Comparison of ENCODE assay signal across 40 cellular contexts in genomic region chr20:1507276-1507675, GRCh38. TPM values are rescaled to one million over a fixed set of nuclear protein-coding genes. Genes with fewer than 3 reads are reported as not detected.
"Had no signal": no experiment of that assay in that cellular context is flagged by ENCODE, and none has a peak within 500 bp of the region (broad histone marks: within the 10 kb centered on the region; RNA-seq: fewer than 3 reads in every experiment).

No MANE protein-coding gene starts in this region.

- H3K4me1 ChIP-seq: adrenal gland, body of pancreas, breast epithelium had no signal

- H3K4me3 ChIP-seq: adrenal gland, body of pancreas, breast epithelium, PC-9 had no signal

- H3K4me3 Mint-ChIP-seq: activated CD8-positive, alpha-beta T cell treated with anti-CD3 and anti-CD28 coated beads, Interleukin-2, amount 10 ng/mL, durations not matched to agents 7 days and 5 days; activated naive CD4-positive, alpha-beta T cell treated with anti-CD3 and anti-CD28 coated beads for 36 hours; activated T-cell treated with anti-CD3 and anti-CD28 coated beads, Interleukin-2, amount 50 U/mL, for 4 hours; activated T-helper 1 cell treated with anti-CD3 and anti-CD28 coated beads, Interleukin-12 subunit alpha, Interleukin-12 subunit beta, Interleukin-2, Interleukin-4 antibody, amounts not matched to agents 30 ng/mL and 10 ng/mL and 1 ng/mL, durations not matched to agents 14 hours and 24 hours and 36 hours had no signal

- FAIRE-seq: astrocyte, RCC 7860 had no signal

- H3K9me3 Mint-ChIP-seq: activated naive CD4-positive, alpha-beta T cell treated with anti-CD3 and anti-CD28 coated beads for 36 hours; activated naive CD4-positive, alpha-beta T cell treated with anti-CD3 and anti-CD28 coated beads, Interleukin-2, amount 50 U/mL, for 72 hours; activated T-cell treated with anti-CD3 and anti-CD28 coated beads, Interleukin-2, amount 50 U/mL, for 4 hours had no signal

- H2AFZ ChIP-seq: PC-9 had no signal

- H3K36me3 ChIP-seq: adrenal gland, breast epithelium had no signal

- H3K4me2 ChIP-seq: PC-9 had no signal

- DNase-seq: activated CD4-positive, alpha-beta T cell treated with anti-CD3 and anti-CD28 coated beads for 1 hour; activated CD4-positive, alpha-beta T cell treated with anti-CD3 and anti-CD28 coated beads for 48 hours; activated CD4-positive, alpha-beta T cell treated with anti-CD3 and anti-CD28 coated beads, Interleukin-2, amount 50 U/mL, for 48 hours; activated CD4-positive, CD25-positive, alpha-beta regulatory T cell; activated CD8-positive, alpha-beta memory T cell treated with anti-CD3 and anti-CD28 coated beads, Interleukin-2, amount 50 U/mL, for 4 hours; activated CD8-positive, alpha-beta T cell treated with anti-CD3 and anti-CD28 coated beads, Interleukin-2, amount 10 ng/mL, durations not matched to agents 7 days and 5 days; activated gamma-delta T cell treated with Interleukin-2 at 50 U/mL for 16 hours; activated naive CD4-positive, alpha-beta T cell treated with anti-CD3 and anti-CD28 coated beads for 36 hours; activated T-cell treated with anti-CD3 and anti-CD28 coated beads for 4 hours; activated T-cell treated with anti-CD3 and anti-CD28 coated beads, Interleukin-2, amount 50 U/mL, for 4 hours; adrenal gland; body of pancreas; cerebellar nuclear complex; Kasumi-1; KG1; MM.1S; MV-4-11; NCI-H1092; NCI-H1436 treated with DMSO at 0.1 percent for 48 hours; NCI-H1694 treated with DMSO at 0.1 percent for 48 hours; NCI-H2029 treated with DMSO at 0.1 percent for 48 hours; NCI-H2107; NCI-H2171; NCI-H510A; NCI-H69; NK-92 treated with Interleukin-12 subunit alpha and Interleukin-12 subunit beta, amount 100 ng/mL, for 24 hours; PC-9; Right ventricle myocardium superior; SW 1271; T-helper 1 cell; T-helper 2 cell; T-helper 9 cell had no signal

- H3K27ac Mint-ChIP-seq: activated CD8-positive, alpha-beta T cell treated with anti-CD3 and anti-CD28 coated beads, Interleukin-2, amount 10 ng/mL, durations not matched to agents 7 days and 5 days; activated naive CD4-positive, alpha-beta T cell treated with anti-CD3 and anti-CD28 coated beads for 36 hours; activated naive CD4-positive, alpha-beta T cell treated with anti-CD3 and anti-CD28 coated beads, Interleukin-2, amount 50 U/mL, for 72 hours; activated T-helper 1 cell treated with anti-CD3 and anti-CD28 coated beads, Interleukin-12 subunit alpha, Interleukin-12 subunit beta, Interleukin-2, Interleukin-4 antibody, amounts not matched to agents 30 ng/mL and 10 ng/mL and 1 ng/mL, durations not matched to agents 14 hours and 24 hours and 36 hours had no signal

- ATAC-seq: activated CD8-positive, alpha-beta T cell treated with anti-CD3 and anti-CD28 coated beads, Interleukin-2, amount 10 ng/mL, durations not matched to agents 7 days and 5 days; activated naive CD4-positive, alpha-beta T cell treated with anti-CD3 and anti-CD28 coated beads, Interleukin-2, amount 50 U/mL, for 72 hours; activated T-cell treated with anti-CD3 and anti-CD28 coated beads, Interleukin-2, amount 50 U/mL, for 4 hours; body of pancreas had no signal

- H3K27me3 ChIP-seq: adrenal gland, body of pancreas had no signal

- H3K9me3 ChIP-seq: adrenal gland, body of pancreas, breast epithelium had no signal

- H3K27ac ChIP-seq: adrenal gland, body of pancreas, breast epithelium, VCaP had no signal

RNA-seq across cellular contexts. Expression of gene SIRPB2, which starts 16.1 kb away (rescaled TPM):
- total RNA-seq: activated CD8-positive, alpha-beta T cell treated with anti-CD3 and anti-CD28 coated beads, Interleukin-2, amount 10 ng/mL, durations not matched to agents 7 days and 5 days; activated naive CD4-positive, alpha-beta T cell treated with anti-CD3 and anti-CD28 coated beads for 36 hours; activated naive CD4-positive, alpha-beta T cell treated with anti-CD3 and anti-CD28 coated beads, Interleukin-2, amount 50 U/mL, for 72 hours; activated T-cell treated with anti-CD3 and anti-CD28 coated beads, Interleukin-2, amount 50 U/mL, for 4 hours; activated T-helper 1 cell treated with anti-CD3 and anti-CD28 coated beads, Interleukin-12 subunit alpha, Interleukin-12 subunit beta, Interleukin-2, Interleukin-4 antibody, amounts not matched to agents 30 ng/mL and 10 ng/mL and 1 ng/mL, durations not matched to agents 14 hours and 24 hours and 36 hours; astrocyte; OCI-LY7 had no signal

RNA-seq across cellular contexts. Expression of gene SIRPD, which starts 50.2 kb away (rescaled TPM):
- total RNA-seq: activated naive CD4-positive, alpha-beta T cell treated with anti-CD3 and anti-CD28 coated beads for 36 hours; activated naive CD4-positive, alpha-beta T cell treated with anti-CD3 and anti-CD28 coated beads, Interleukin-2, amount 50 U/mL, for 72 hours; activated T-cell treated with anti-CD3 and anti-CD28 coated beads, Interleukin-2, amount 50 U/mL, for 4 hours; activated T-helper 1 cell treated with anti-CD3 and anti-CD28 coated beads, Interleukin-12 subunit alpha, Interleukin-12 subunit beta, Interleukin-2, Interleukin-4 antibody, amounts not matched to agents 30 ng/mL and 10 ng/mL and 1 ng/mL, durations not matched to agents 14 hours and 24 hours and 36 hours; astrocyte; body of pancreas; breast epithelium; cardiac septum; OCI-LY7; Right ventricle myocardium superior had no signal
